Comparison of ENCODE assay signal across 8 cellular contexts in genomic region chr16:74226361-74226979, GRCh38.
DNase-seq lines count a peak whose midpoint lies in the region; ATAC-seq, FAIRE-seq and TF ChIP-seq lines count a peak whose summit lies in the region.

No MANE protein-coding gene starts in this region.

- ATAC-seq in GM19035 (IDR thresholded peaks at IDR 0.05; ENCODE audit: unreplicated experiment): no peak
- ATAC-seq in GM21526 (IDR thresholded peaks at IDR 0.05; ENCODE audit: low FRiP score, unreplicated experiment): no peak

- no peak overlapping the region for H3K4me2 ChIP-seq in neural cell (ENCODE audit: low read length)

- FAIRE-seq in bronchial epithelial cell (lab: Jason Lieb, UNC): no peak

- H3K9ac ChIP-seq in ES-I3 (ENCODE audit: low read depth, low read length) (peak overlapping the region; percentile 17; the same call in 1 of the 2 replicates), neural cell (ENCODE audit: low read length) (peak overlapping the region; percentile 33)

- H3K4me1 ChIP-seq in ES-I3 (ENCODE audit: insufficient read depth, low read length): 0 out of 2 replicates have a peak, but pooled peaks cover 2% of the 10 kb centered on the region

- H3K36me3 Mint-ChIP-seq in activated CD4-positive, alpha-beta T cell treated with anti-CD3 and anti-CD28 coated beads, Interleukin-2, amount 10 ng/mL, durations not matched to agents 7 days and 5 days (ENCODE audit: low read depth): no peaks in the 10 kb centered on the region

- TF ChIP-seq EP300 in neural cell (conservative IDR thresholded peaks at IDR 0.05; ENCODE audit: poor library complexity, severe bottlenecking): no peak

- H3K4me3 ChIP-seq in bronchial epithelial cell (ENCODE audit: low read depth, low read length): no peak overlapping the region
- H3K4me3 ChIP-seq in neural cell (ENCODE audit: low read length): no peak overlapping the region

- H3K4me3 Mint-ChIP-seq in activated CD4-positive, alpha-beta T cell treated with anti-CD3 and anti-CD28 coated beads, Interleukin-2, amount 10 ng/mL, durations not matched to agents 7 days and 5 days: no peak overlapping the region

- H2AFZ ChIP-seq in neural cell (ENCODE audit: low read depth, low read length): peak overlapping the region; percentile 10

- no peaks in the 10 kb centered on the region for H3K9me3 Mint-ChIP-seq in activated CD4-positive, alpha-beta T cell treated with anti-CD3 and anti-CD28 coated beads, Interleukin-2, amount 10 ng/mL, durations not matched to agents 7 days and 5 days

- POLR2A ChIA-PET in activated CD4-positive, alpha-beta T cell treated with anti-CD3 and anti-CD28 coated beads, Interleukin-2, amount 10 ng/mL, durations not matched to agents 7 days and 5 days (lab: Charles Lee): no interaction called here

- H3F3A ChIP-seq in neural cell (ENCODE audit: insufficient read depth, low read length, poor library complexity, severe bottlenecking): no peaks in the 10 kb centered on the region

- no peaks in the 10 kb centered on the region for H3K27me3 ChIP-seq in bronchial epithelial cell (ENCODE audit: control insufficient read depth, insufficient read depth, low read length)
- H3K27me3 ChIP-seq in neural cell (ENCODE audit: insufficient read depth, low read depth, low read length): no peaks in the 10 kb centered on the region

- H3K36me3 ChIP-seq in ES-I3 (ENCODE audit: insufficient read depth, low read length): no peaks in the 10 kb centered on the region
- no peaks in the 10 kb centered on the region for H3K36me3 ChIP-seq in bronchial epithelial cell (ENCODE audit: control insufficient read depth, insufficient read depth, low read length)
- H3K36me3 ChIP-seq in neural cell (ENCODE audit: insufficient read depth, low read length): no peaks in the 10 kb centered on the region

- peaks cover 9% of the 10 kb centered on the region for H3K27me3 Mint-ChIP-seq in activated CD4-positive, alpha-beta T cell treated with anti-CD3 and anti-CD28 coated beads, Interleukin-2, amount 10 ng/mL, durations not matched to agents 7 days and 5 days

- peak; percentile 90 for TF ChIP-seq RAD21 in neural cell (conservative IDR thresholded peaks at IDR 0.05)

- H3K9me3 ChIP-seq in ES-I3 (ENCODE audit: control insufficient read depth, insufficient read depth, low read length): no peaks in the 10 kb centered on the region
- no peaks in the 10 kb centered on the region for H3K9me3 ChIP-seq in neural cell (ENCODE audit: low read length)

- no peaks in the 10 kb centered on the region for H3K9me2 ChIP-seq in neural cell (ENCODE audit: insufficient read depth, low read length)

- CTCF ChIA-PET in activated CD4-positive, alpha-beta T cell treated with anti-CD3 and anti-CD28 coated beads, Interleukin-2, amount 10 ng/mL, durations not matched to agents 7 days and 5 days (lab: Charles Lee): no interaction called here

- TF ChIP-seq CTCF in bronchial epithelial cell (IDR thresholded peaks at IDR 0.05; ENCODE audit: insufficient read depth, low read length, severe bottlenecking): peak; percentile 30
- peak; percentile 82 for TF ChIP-seq CTCF in neural cell (IDR thresholded peaks at IDR 0.05; ENCODE audit: poor library complexity, severe bottlenecking)
- TF ChIP-seq CTCF in GM20000 (IDR thresholded peaks at IDR 0.05; ENCODE audit: extremely low read depth, missing control alignments): no peak

- H3K79me2 ChIP-seq in neural cell (replicated peaks; ENCODE audit: insufficient read depth, low read length): no peaks in the 10 kb centered on the region

- no peaks in the 10 kb centered on the region for H4K20me1 ChIP-seq in neural cell (ENCODE audit: insufficient read depth)

- H3K4me1 Mint-ChIP-seq in activated CD4-positive, alpha-beta T cell treated with anti-CD3 and anti-CD28 coated beads, Interleukin-2, amount 10 ng/mL, durations not matched to agents 7 days and 5 days: no peaks in the 10 kb centered on the region

- H3K27ac Mint-ChIP-seq in activated CD4-positive, alpha-beta T cell treated with anti-CD3 and anti-CD28 coated beads, Interleukin-2, amount 10 ng/mL, durations not matched to agents 7 days and 5 days: no peak overlapping the region

- peak overlapping the region; percentile 66 for H3K27ac ChIP-seq in neural cell (ENCODE audit: low read length)

- DNase-seq in NAMALWA (ENCODE audit: low spot score): peak; percentile 41
- DNase-seq in bronchial epithelial cell (ENCODE audit: low read depth): no peak
- no peak for DNase-seq in activated CD4-positive, alpha-beta T cell treated with anti-CD3 and anti-CD28 coated beads, Interleukin-2, amount 10 ng/mL, durations not matched to agents 7 days and 5 days
- DNase-seq in GM20000 (ENCODE audit: low spot score): no peak

TF ChIP-seq in neural cell, 6 proteins besides CTCF, POLR2A, EP300 and RAD21:
- TF ChIP-seq REST (IDR thresholded peaks at IDR 0.05; ENCODE audit: borderline replicate concordance) (no peak), SMC3 (conservative IDR thresholded peaks at IDR 0.05; ENCODE audit: poor library complexity) (peak; percentile 82), MXI1 (conservative IDR thresholded peaks at IDR 0.05; ENCODE audit: poor library complexity, severe bottlenecking) (no peak), EZH2 (IDR thresholded peaks at IDR 0.05; ENCODE audit: borderline replicate concordance, insufficient read depth, low read length, poor library complexity, severe bottlenecking) (no peak)
TF ChIP-seq in neural cell: peak in this region for 1.
